In genomic region chr1:201661823-201662213, GRCh38 we compare ENCODE assay signal across 9 cellular contexts.
"Had no signal": no experiment of that assay in that cellular context is flagged by ENCODE, and none has a peak within 500 bp of the region (broad histone marks: within the 10 kb centered on the region; RNA-seq: fewer than 3 reads in every experiment).

No MANE protein-coding gene starts in this region.

- H2AFZ ChIP-seq: GM23248 had no signal

- H3K9me3 Mint-ChIP-seq: HFFc6 had no signal

- H3K4me3 Mint-ChIP-seq: HFFc6 had no signal

- H3K4me3 ChIP-seq: GM23248, HAP-1 had no signal

- DNase-seq: GM23248, GOT3, H7, HFFc6, KBM-7 had no signal

- H3K9me3 ChIP-seq: HAP-1 had no signal

- H3K36me3 ChIP-seq: HAP-1 had no signal

- H3K27ac ChIP-seq: GM23248, HL-60 had no signal

- ATAC-seq: HCT116, HepG2 had no signal

- H3K9ac ChIP-seq: GM23248 had no signal

- FAIRE-seq: HepG2 had no signal

- H3K4me1 ChIP-seq: HAP-1 had no signal
